Comparison of ENCODE assay signal across 9 cellular contexts in the genomic region with DNA sequence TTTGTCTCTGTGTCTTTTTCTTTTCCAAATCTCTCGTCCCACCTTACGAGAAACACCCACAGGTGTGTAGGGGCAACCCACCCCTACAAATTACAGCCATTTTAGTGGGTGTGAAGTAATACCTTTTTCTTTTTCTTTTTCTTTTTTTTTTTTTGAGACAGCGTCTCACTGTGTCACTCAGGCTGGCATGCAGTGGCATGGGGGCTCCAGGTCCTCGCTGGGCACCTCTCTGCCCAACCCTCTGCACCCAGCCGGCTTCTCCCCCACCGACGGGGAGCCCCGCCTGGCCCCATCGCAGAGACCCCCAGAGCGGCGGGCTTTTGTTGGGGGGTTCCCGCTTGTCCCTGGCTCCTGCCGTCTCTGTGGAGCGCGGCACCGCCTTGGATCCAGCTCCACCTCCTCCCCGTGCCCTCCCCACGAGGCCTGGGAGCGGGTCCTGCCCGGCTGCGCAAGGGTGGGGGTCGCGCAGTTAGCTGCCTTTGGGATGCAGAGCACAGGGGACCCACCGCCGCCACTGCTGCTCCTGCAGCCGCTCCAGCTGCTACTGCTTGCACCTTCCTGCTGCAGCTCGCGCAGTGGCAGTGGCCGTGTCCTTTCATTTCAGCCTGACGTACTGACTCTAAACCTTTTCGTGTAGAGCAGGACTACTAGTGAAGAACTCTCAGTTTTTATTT. TPM values are rescaled to one million over a fixed set of nuclear protein-coding genes. Genes with fewer than 3 reads are reported as not detected.
A peak's percentile ranks its signal among the peaks of the same experiment; 100 is the strongest.
DNase-seq lines count a peak whose midpoint lies in the region; ATAC-seq and TF ChIP-seq lines count a peak whose summit lies in the region.
"Had no signal": no experiment of that assay in that cellular context is flagged by ENCODE, and none has a peak within 500 bp of the region (broad histone marks: within the 10 kb centered on the region; RNA-seq: fewer than 3 reads in every experiment).

No MANE protein-coding gene starts in this region.

- TF ChIP-seq CTCF in fibroblast of villous mesenchyme (IDR thresholded peaks at IDR 0.05; ENCODE audit: insufficient read depth, low read depth, low read length) = no peak

- H3K14ac ChIP-seq in trophoblast cell (ENCODE audit: low read length) = peak overlapping the region; percentile 53

- peak overlapping the region; percentile 83 for H2AFZ ChIP-seq in trophoblast cell (ENCODE audit: insufficient read depth, low read length, poor library complexity)

- H3K4me1 ChIP-seq in trophoblast cell (ENCODE audit: control insufficient read depth in 1 of 2, insufficient read depth in 2 of 2, low read length in 2 of 2) = peaks cover 3 to 5% of the 10 kb centered on the region in 2 experiments

- ATAC-seq in GM19025 (IDR thresholded peaks at IDR 0.05; ENCODE audit: low read depth, unreplicated experiment) (peak; percentile 60), HG03442 (IDR thresholded peaks at IDR 0.05; ENCODE audit: unreplicated experiment) (peak; percentile 77), HG03457 (IDR thresholded peaks at IDR 0.05; ENCODE audit: unreplicated experiment) (no peak)

- peak overlapping the region; percentile 17 for H3K18ac ChIP-seq in trophoblast cell (ENCODE audit: low read length)

- H3K4me3 ChIP-seq in fibroblast of villous mesenchyme (ENCODE audit: low read depth, low read length) (peak overlapping the region; percentile 58), trophoblast cell (ENCODE audit: low read depth, low read length) (peak overlapping the region; percentile 46)

- no peak overlapping the region for H2BK5ac ChIP-seq in trophoblast cell (ENCODE audit: low read depth, low read length, poor library complexity)

- H3K36me3 ChIP-seq in trophoblast cell (ENCODE audit: control insufficient read depth in 1 of 2, insufficient read depth in 2 of 2, low read length in 2 of 2) = no peaks in the 10 kb centered on the region

- H2BK120ac ChIP-seq in trophoblast cell (ENCODE audit: insufficient read depth, low read length, poor library complexity) = peak overlapping the region; percentile 30

- H3K9me3 ChIP-seq in trophoblast cell (ENCODE audit: insufficient read depth, low read depth, low read length) = peaks cover 6% of the 10 kb centered on the region

- peak overlapping the region; percentile 42 for H4K8ac ChIP-seq in trophoblast cell (ENCODE audit: low read depth, low read length)

- no peak overlapping the region for H3K4ac ChIP-seq in trophoblast cell (ENCODE audit: low read depth, low read length)

- no peak overlapping the region for H3K9ac ChIP-seq in trophoblast cell (ENCODE audit: low read length)

- H2AK5ac ChIP-seq in trophoblast cell (ENCODE audit: low read length) = no peak overlapping the region

- WGBS in trophoblast cell (ENCODE audit: extremely low coverage, insufficient coverage, insufficient read length) = no CpG with 5 or more reads among the region's 31 CpGs

- H3K27me3 ChIP-seq in trophoblast cell (ENCODE audit: insufficient read depth, low read length) = no peaks in the 10 kb centered on the region

- H3K4me2 ChIP-seq in trophoblast cell (ENCODE audit: low read length) = peak overlapping the region; percentile 96

- no peak overlapping the region for H3K27ac ChIP-seq in trophoblast cell (ENCODE audit: low read depth, low read length)
- H3K27ac ChIP-seq: VCaP had no signal

- H4K91ac ChIP-seq in trophoblast cell (ENCODE audit: low read depth, low read length) = no peak overlapping the region

- DNase-seq in activated T-cell treated with anti-CD3 and anti-CD28 coated beads for 48 hours (ENCODE audit: low read depth) (peak; percentile 19), fibroblast of villous mesenchyme (ENCODE audit: low read depth) (peak; percentile 15), trophoblast cell (no peak), SHP77 treated with DMSO at 0.1 percent for 48 hours (lab: John Stamatoyannopoulos, UW) (no peak)
- no peak for DNase-seq in effector CD8-positive, alpha-beta T cell (lab: John Stamatoyannopoulos, UW)

- no peak overlapping the region for H3K23ac ChIP-seq in trophoblast cell (ENCODE audit: low read length)

- H2BK12ac ChIP-seq in trophoblast cell (ENCODE audit: low read length) = peak overlapping the region; percentile 13

- H4K12ac ChIP-seq in trophoblast cell (ENCODE audit: low read depth, low read length) = peak overlapping the region; percentile 68

- peaks cover 3% of the 10 kb centered on the region for H3K79me1 ChIP-seq in trophoblast cell (ENCODE audit: low read length)

- H3K79me2 ChIP-seq in trophoblast cell (ENCODE audit: control insufficient read depth, insufficient read depth, low read length, poor library complexity) = no peaks in the 10 kb centered on the region

RNA-seq across cellular contexts. Expression of gene NVL, which starts 10.9 kb away (rescaled TPM):
- total RNA-seq in fibroblast of villous mesenchyme = 21.6 and 22.9 TPM in 2 replicates
- 26.8 and 27.9 TPM in 2 replicates for polyA plus RNA-seq in trophoblast cell (2013)

RNA-seq across cellular contexts. Expression of gene CNIH4, which starts 15.8 kb away (rescaled TPM):
- total RNA-seq in fibroblast of villous mesenchyme = 35.1 and 62.6 TPM in 2 replicates
- polyA plus RNA-seq in trophoblast cell (2013) = 108 TPM in 2 replicates

Comparison
In these comparisons a context has a peak if more than half of its experiments do, and no peak if none do; other contexts are left out.
1. DNase-seq: peak in activated T-cell treated with anti-CD3 and anti-CD28 coated beads for 48 hours (single experiment) and fibroblast of villous mesenchyme (single experiment); none in trophoblast cell (0 of 2), SHP77 treated with DMSO at 0.1 percent for 48 hours (single experiment) and effector CD8-positive, alpha-beta T cell (single experiment).